1 cellular context compared by ENCODE assay signal in the genomic region with DNA sequence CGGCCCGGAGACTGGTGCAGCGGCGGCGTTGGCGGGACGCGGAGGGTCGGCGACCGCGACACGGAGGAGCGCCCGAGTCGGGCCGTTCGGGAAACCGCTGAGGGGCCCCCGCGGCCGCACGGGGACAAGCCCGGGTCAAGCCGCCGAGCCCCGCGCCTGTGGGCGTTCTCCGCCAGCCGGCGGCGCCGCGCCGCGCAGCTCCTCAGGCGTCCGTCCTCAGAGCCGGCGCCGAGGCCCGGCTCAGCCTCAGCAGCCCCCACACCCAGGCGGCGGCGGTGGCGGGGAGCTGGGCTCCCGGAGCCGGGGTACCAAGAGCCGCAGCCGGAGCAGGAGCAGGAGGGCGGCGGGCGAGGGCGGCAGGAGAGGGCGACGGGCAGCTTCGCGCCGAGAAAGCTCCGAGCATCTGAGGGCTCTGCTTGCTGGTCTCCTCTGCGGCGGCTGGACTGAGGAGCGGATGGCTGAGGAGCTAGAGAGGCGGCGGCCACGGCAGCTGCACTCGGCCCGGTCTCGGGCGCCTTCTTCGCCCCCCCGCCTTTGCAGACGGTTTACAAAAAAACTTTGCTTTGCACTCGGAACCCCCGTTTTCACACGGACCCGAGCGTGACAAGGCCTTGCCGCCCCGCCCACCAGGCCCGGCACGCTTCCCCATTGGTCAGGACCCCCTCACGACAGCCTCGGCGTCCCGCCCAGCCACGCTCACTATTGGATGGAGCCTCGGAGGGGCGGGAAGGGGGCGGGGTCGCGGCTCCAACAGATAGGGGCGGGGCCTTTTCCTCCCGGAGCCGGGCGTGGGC.
TF ChIP-seq lines count a peak whose summit lies in the region.

A gene with protein sequence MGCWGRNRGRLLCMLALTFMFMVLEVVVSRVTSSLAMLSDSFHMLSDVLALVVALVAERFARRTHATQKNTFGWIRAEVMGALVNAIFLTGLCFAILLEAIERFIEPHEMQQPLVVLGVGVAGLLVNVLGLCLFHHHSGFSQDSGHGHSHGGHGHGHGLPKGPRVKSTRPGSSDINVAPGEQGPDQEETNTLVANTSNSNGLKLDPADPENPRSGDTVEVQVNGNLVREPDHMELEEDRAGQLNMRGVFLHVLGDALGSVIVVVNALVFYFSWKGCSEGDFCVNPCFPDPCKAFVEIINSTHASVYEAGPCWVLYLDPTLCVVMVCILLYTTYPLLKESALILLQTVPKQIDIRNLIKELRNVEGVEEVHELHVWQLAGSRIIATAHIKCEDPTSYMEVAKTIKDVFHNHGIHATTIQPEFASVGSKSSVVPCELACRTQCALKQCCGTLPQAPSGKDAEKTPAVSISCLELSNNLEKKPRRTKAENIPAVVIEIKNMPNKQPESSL (minus strand): TSS at position 522 of the 794 bp plus-strand sequence. CDS start 549 bp downstream, outside the sequence.

TF ChIP-seq in K562, 482 proteins besides CTCF, POLR2A, EP300 and RAD21 (continued from another document and continues in another):
- TF ChIP-seq ZNF41 (CRISPR knock-in tag; conservative IDR thresholded peaks at IDR 0.05) (no peak), PTRF (tag; IDR thresholded peaks at IDR 0.05) (no peak), ZNF316 (IDR thresholded peaks at IDR 0.05) (no peak), ATF7 (IDR thresholded peaks at IDR 0.05) (peak; percentile 61; the same call in 1 of the 2 replicates), NR2C2 (CRISPR knock-in tag; IDR thresholded peaks at IDR 0.05) (no peak), NR2C2 (tag; IDR thresholded peaks at IDR 0.05) (no peak), ZNF586 (CRISPR knock-in tag; conservative IDR thresholded peaks at IDR 0.05) (no peak), ZNF766 (CRISPR knock-in tag; conservative IDR thresholded peaks at IDR 0.05) (peak; percentile 15; the same call in 1 of the 2 replicates), MEIS2 (IDR thresholded peaks at IDR 0.05; ENCODE audit: partially characterized antibody) (no peak), IRF2 (CRISPR knock-in tag; IDR thresholded peaks at IDR 0.05) (no peak), NUFIP1 (IDR thresholded peaks at IDR 0.05; ENCODE audit: partially characterized antibody) (no peak), POLR2B (IDR thresholded peaks at IDR 0.05; ENCODE audit: low read depth, partially characterized antibody) (peak; percentile 57), TEAD1 (CRISPR knock-in tag; IDR thresholded peaks at IDR 0.05) (peak in 1 of 2 experiments; percentile 56; a peak in 1 of 4 replicates), ZKSCAN1 (IDR thresholded peaks at IDR 0.05; ENCODE audit: low read depth, low read length) (no peak), ZNF12 (CRISPR knock-in tag; IDR thresholded peaks at IDR 0.05) (0 out of 2 replicates have a peak, but pooled peaks have one; percentile 7), E2F3 (CRISPR knock-in tag; IDR thresholded peaks at IDR 0.05) (no peak), NCOA6 (IDR thresholded peaks at IDR 0.05) (no peak), ZNF668 (CRISPR knock-in tag; IDR thresholded peaks at IDR 0.05) (peak; percentile 71; the same call in 1 of the 2 replicates), ZNF384 (IDR thresholded peaks at IDR 0.05; ENCODE audit: low read depth, low read length) (peak; percentile 92), CBFB (CRISPR knock-in tag; IDR thresholded peaks at IDR 0.05) (no peak), CREBBP (IDR thresholded peaks at IDR 0.05; ENCODE audit: low read depth, low read length) (no peak), ZNF408 (CRISPR knock-in tag; IDR thresholded peaks at IDR 0.05; ENCODE audit: low read depth) (no peak), ZNF239 (CRISPR knock-in tag; IDR thresholded peaks at IDR 0.05) (no peak), MYNN (IDR thresholded peaks at IDR 0.05) (no peak), MYNN (CRISPR knock-in tag; IDR thresholded peaks at IDR 0.05) (no peak), HDAC3 (IDR thresholded peaks at IDR 0.05; ENCODE audit: borderline replicate concordance, partially characterized antibody) (no peak), NCOR1 (IDR thresholded peaks at IDR 0.05) (no peak; the same call in 1 of the 2 replicates), ZC3H4 (CRISPR knock-in tag; IDR thresholded peaks at IDR 0.05; ENCODE audit: borderline replicate concordance) (no peak), GTF2F1 (IDR thresholded peaks at IDR 0.05; ENCODE audit: low read depth, low read length) (no peak), PCBP1 (IDR thresholded peaks at IDR 0.05; ENCODE audit: low read depth, low read length, poor library complexity, severe bottlenecking) (peak; percentile 34), MEF2D (tag; conservative IDR thresholded peaks at IDR 0.05; ENCODE audit: low read depth) (no peak), L3MBTL2 (IDR thresholded peaks at IDR 0.05) (peak; percentile 12; the same call in 1 of the 2 replicates), PYGO2 (tag; IDR thresholded peaks at IDR 0.05) (no peak), RBM25 (IDR thresholded peaks at IDR 0.05; ENCODE audit: low read depth, low read length, severe bottlenecking) (peak; percentile 82), ZNF77 (CRISPR knock-in tag; IDR thresholded peaks at IDR 0.05) (no peak), U2AF1 (optimal IDR thresholded peaks at IDR 0.05; ENCODE audit: low read depth, low read length) (peak; percentile 18), PHF21A (IDR thresholded peaks at IDR 0.05; ENCODE audit: borderline replicate concordance, low read depth) (0 out of 2 replicates have a peak, but pooled peaks have one; percentile 64)
- TF ChIP-seq, protein P1, sequence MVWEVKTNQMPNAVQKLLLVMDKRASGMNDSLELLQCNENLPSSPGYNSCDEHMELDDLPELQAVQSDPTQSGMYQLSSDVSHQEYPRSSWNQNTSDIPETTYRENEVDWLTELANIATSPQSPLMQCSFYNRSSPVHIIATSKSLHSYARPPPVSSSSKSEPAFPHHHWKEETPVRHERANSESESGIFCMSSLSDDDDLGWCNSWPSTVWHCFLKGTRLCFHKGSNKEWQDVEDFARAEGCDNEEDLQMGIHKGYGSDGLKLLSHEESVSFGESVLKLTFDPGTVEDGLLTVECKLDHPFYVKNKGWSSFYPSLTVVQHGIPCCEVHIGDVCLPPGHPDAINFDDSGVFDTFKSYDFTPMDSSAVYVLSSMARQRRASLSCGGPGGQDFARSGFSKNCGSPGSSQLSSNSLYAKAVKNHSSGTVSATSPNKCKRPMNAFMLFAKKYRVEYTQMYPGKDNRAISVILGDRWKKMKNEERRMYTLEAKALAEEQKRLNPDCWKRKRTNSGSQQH (CRISPR knock-in tag; IDR thresholded peaks at IDR 0.05): no peak
- TF ChIP-seq, protein P2, sequence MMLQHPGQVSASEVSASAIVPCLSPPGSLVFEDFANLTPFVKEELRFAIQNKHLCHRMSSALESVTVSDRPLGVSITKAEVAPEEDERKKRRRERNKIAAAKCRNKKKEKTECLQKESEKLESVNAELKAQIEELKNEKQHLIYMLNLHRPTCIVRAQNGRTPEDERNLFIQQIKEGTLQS (IDR thresholded peaks at IDR 0.05): no peak
- TF ChIP-seq, protein P2 (CRISPR knock-in tag; conservative IDR thresholded peaks at IDR 0.05): no peak; the same call in 1 of the 2 replicates
- TF ChIP-seq, protein P3, sequence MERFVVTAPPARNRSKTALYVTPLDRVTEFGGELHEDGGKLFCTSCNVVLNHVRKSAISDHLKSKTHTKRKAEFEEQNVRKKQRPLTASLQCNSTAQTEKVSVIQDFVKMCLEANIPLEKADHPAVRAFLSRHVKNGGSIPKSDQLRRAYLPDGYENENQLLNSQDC (CRISPR knock-in tag; IDR thresholded peaks at IDR 0.05): no peak
- TF ChIP-seq, protein P4, sequence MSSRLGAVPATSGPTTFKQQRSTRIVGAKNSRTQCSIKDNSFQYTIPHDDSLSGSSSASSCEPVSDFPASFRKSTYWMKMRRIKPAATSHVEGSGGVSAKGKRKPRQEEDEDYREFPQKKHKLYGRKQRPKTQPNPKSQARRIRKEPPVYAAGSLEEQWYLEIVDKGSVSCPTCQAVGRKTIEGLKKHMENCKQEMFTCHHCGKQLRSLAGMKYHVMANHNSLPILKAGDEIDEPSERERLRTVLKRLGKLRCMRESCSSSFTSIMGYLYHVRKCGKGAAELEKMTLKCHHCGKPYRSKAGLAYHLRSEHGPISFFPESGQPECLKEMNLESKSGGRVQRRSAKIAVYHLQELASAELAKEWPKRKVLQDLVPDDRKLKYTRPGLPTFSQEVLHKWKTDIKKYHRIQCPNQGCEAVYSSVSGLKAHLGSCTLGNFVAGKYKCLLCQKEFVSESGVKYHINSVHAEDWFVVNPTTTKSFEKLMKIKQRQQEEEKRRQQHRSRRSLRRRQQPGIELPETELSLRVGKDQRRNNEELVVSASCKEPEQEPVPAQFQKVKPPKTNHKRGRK (tag; IDR thresholded peaks at IDR 0.05): no peak
- TF ChIP-seq, protein P5, sequence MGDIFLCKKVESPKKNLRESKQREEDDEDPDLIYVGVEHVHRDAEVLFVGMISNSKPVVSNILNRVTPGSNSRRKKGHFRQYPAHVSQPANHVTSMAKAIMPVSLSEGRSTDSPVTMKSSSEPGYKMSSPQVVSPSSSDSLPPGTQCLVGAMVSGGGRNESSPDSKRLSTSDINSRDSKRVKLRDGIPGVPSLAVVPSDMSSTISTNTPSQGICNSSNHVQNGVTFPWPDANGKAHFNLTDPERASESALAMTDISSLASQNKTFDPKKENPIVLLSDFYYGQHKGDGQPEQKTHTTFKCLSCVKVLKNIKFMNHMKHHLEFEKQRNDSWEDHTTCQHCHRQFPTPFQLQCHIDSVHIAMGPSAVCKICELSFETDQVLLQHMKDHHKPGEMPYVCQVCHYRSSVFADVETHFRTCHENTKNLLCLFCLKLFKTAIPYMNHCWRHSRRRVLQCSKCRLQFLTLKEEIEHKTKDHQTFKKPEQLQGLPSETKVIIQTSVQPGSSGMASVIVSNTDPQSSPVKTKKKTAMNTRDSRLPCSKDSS (IDR thresholded peaks at IDR 0.05; ENCODE audit: low read depth, partially characterized antibody): no peak
- TF ChIP-seq, protein P6, sequence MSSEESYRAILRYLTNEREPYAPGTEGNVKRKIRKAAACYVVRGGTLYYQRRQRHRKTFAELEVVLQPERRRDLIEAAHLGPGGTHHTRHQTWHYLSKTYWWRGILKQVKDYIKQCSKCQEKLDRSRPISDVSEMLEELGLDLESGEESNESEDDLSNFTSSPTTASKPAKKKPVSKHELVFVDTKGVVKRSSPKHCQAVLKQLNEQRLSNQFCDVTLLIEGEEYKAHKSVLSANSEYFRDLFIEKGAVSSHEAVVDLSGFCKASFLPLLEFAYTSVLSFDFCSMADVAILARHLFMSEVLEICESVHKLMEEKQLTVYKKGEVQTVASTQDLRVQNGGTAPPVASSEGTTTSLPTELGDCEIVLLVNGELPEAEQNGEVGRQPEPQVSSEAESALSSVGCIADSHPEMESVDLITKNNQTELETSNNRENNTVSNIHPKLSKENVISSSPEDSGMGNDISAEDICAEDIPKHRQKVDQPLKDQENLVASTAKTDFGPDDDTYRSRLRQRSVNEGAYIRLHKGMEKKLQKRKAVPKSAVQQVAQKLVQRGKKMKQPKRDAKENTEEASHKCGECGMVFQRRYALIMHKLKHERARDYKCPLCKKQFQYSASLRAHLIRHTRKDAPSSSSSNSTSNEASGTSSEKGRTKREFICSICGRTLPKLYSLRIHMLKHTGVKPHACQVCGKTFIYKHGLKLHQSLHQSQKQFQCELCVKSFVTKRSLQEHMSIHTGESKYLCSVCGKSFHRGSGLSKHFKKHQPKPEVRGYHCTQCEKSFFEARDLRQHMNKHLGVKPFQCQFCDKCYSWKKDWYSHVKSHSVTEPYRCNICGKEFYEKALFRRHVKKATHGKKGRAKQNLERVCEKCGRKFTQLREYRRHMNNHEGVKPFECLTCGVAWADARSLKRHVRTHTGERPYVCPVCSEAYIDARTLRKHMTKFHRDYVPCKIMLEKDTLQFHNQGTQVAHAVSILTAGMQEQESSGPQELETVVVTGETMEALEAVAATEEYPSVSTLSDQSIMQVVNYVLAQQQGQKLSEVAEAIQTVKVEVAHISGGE (CRISPR knock-in tag; IDR thresholded peaks at IDR 0.05): peak in 1 of 3 experiments; percentile 34; a peak in 1 of 6 replicates
- TF ChIP-seq, protein P7, sequence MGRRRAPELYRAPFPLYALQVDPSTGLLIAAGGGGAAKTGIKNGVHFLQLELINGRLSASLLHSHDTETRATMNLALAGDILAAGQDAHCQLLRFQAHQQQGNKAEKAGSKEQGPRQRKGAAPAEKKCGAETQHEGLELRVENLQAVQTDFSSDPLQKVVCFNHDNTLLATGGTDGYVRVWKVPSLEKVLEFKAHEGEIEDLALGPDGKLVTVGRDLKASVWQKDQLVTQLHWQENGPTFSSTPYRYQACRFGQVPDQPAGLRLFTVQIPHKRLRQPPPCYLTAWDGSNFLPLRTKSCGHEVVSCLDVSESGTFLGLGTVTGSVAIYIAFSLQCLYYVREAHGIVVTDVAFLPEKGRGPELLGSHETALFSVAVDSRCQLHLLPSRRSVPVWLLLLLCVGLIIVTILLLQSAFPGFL (CRISPR knock-in tag; IDR thresholded peaks at IDR 0.05): no peak
- TF ChIP-seq, protein P8, sequence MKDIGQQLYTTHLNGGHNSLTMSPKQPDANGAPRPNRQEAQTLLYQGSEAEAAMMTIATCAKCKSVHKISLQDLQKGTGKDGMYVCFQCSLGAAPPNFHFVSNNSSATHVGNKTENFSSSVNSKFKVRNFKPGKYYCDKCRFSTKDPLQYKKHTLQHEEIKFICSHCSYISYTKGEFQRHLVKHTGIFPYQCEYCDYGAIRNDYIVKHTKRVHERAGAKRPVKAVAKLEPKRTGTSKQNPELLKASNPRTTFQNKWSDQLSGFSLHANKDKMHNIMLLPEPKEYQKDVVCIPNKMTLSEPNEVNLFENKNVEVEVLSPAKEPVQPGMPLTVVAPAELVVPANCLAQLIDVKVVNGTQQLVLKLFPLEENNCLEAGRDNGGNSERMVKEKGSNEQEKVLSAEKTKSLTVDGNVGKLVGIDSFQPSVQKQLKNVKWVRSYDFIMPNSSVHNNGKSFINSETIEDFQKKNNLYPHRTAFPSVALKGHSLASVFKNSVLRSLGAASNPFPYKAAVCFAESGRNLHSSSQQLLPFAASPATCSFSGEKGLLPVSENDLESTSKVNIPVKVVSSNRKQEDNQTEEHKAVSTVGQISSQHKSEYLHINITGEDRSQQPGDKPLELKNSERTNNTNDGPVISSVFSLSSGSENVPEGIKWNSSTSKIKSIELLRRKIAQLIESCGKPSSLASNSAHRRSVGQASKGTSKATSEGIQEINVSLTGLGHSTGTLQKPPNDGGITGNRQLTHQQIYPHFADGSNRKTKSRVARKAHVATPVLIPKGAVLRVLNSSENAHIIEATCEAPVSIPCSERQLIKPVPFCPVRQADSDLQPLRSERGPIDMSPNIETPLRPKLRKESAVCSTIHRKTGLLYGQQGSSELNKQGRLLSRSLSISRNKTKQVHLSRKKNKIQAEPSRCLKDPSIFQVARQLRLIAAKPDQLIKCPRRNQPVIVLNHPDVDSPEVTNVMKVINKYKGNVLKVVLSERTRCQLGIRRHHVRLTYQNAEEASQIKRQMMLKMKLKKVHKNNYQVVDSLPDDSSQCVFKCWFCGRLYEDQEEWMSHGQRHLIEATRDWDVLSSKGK (CRISPR knock-in tag; IDR thresholded peaks at IDR 0.05): no peak
- TF ChIP-seq, protein P9, sequence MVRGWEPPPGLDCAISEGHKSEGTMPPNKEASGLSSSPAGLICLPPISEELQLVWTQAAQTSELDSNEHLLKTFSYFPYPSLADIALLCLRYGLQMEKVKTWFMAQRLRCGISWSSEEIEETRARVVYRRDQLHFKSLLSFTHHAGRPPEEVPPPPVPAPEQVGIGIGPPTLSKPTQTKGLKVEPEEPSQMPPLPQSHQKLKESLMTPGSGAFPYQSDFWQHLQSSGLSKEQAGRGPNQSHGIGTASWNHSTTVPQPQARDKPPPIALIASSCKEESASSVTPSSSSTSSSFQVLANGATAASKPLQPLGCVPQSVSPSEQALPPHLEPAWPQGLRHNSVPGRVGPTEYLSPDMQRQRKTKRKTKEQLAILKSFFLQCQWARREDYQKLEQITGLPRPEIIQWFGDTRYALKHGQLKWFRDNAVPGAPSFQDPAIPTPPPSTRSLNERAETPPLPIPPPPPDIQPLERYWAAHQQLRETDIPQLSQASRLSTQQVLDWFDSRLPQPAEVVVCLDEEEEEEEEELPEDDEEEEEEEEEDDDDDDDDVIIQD (CRISPR knock-in tag; IDR thresholded peaks at IDR 0.05): no peak; the same call in 1 of the 2 replicates
